ENCODE assay signal across 1 cellular context in genomic region chr19:49932731-49933131, GRCh38.
TF ChIP-seq lines count a peak whose summit lies in the region.

No MANE protein-coding gene starts in this region.

TF ChIP-seq in SK-N-SH, 30 proteins besides CTCF, POLR2A, EP300 and RAD21:
- no peak for TF ChIP-seq USF1 (IDR thresholded peaks at IDR 0.05; ENCODE audit: borderline replicate concordance, low read depth)
- TF ChIP-seq MEF2A (IDR thresholded peaks at IDR 0.05; ENCODE audit: borderline replicate concordance, low read depth) = no peak
- no peak for TF ChIP-seq USF2 (IDR thresholded peaks at IDR 0.05; ENCODE audit: borderline replicate concordance, low read depth, low read length)
- TF ChIP-seq FOSL2 (IDR thresholded peaks at IDR 0.05; ENCODE audit: borderline replicate concordance, low read depth) = no peak
- TF ChIP-seq GATA2 (CRISPR knock-in tag; IDR thresholded peaks at IDR 0.05) = no peak
- TF ChIP-seq POLR2AphosphoS5 (IDR thresholded peaks at IDR 0.05; ENCODE audit: low read depth, low read length) = no peak
- TF ChIP-seq NFIC (IDR thresholded peaks at IDR 0.05; ENCODE audit: borderline replicate concordance) = no peak
- TF ChIP-seq RCOR1 (IDR thresholded peaks at IDR 0.05; ENCODE audit: low read length) = no peak
- no peak for TF ChIP-seq YY1 (IDR thresholded peaks at IDR 0.05; ENCODE audit: low read depth)
- TF ChIP-seq EZH2phosphoT487 (IDR thresholded peaks at IDR 0.05; ENCODE audit: borderline replicate concordance, low read depth) = no peak
- no peak for TF ChIP-seq REST (IDR thresholded peaks at IDR 0.05; ENCODE audit: low read depth, low read length)
